8 cellular contexts compared by ENCODE assay signal in genomic region chr13:45416521-45417125, GRCh38. TPM values are rescaled to one million over a fixed set of nuclear protein-coding genes. Genes with fewer than 3 reads are reported as not detected.
A peak's percentile ranks its signal among the peaks of the same experiment; 100 is the strongest.
DNase-seq lines count a peak whose midpoint lies in the region; ATAC-seq and TF ChIP-seq lines count a peak whose summit lies in the region.

No MANE protein-coding gene starts in this region.

- no peaks in the 10 kb centered on the region for H3K27me3 Mint-ChIP-seq in mesothelial cell of epicardium (ENCODE audit: low read depth)

- H3K4me3 Mint-ChIP-seq in mesothelial cell of epicardium, result peak overlapping the region; percentile 92

- H3K27ac ChIP-seq in Karpas-422 (ENCODE audit: low read length), result no peak overlapping the region
- peak overlapping the region in 4 of 5 donors; percentile 85 to 96 (median 91) for H3K27ac ChIP-seq in adrenal gland

- H3K27ac Mint-ChIP-seq in mesothelial cell of epicardium, result peak overlapping the region; percentile 91

- no peaks in the 10 kb centered on the region; the same call in 1 of the 2 replicates for H4K20me1 ChIP-seq in Karpas-422 (ENCODE audit: insufficient read depth, low read depth, low read length)

- H2AFZ ChIP-seq in Karpas-422 (ENCODE audit: low read length), result no peak overlapping the region

- WGBS in adrenal gland, 4 donors, result 48 to 57% (median 54%) methylated on average over 10 of the region's 10 CpGs

- peak overlapping the region; percentile 83 for H3K4me2 ChIP-seq in Karpas-422 (ENCODE audit: low read depth, low read length, poor library complexity, severe bottlenecking)

- intact Hi-C loops in adrenal gland (cut with DNase I), result loop anchor here in 1 of 2 donors (10.0 kb wide), 1 partner anchor 48 kb away; the partner anchor contains the start of gene COG3

- no peaks in the 10 kb centered on the region for H3K79me2 ChIP-seq in Karpas-422 (ENCODE audit: low read length)

- DNase-seq in AG09309 (ENCODE audit: low read depth) (no peak), Karpas-422 (no peak), adrenal gland (no peak), mesothelial cell of epicardium (ENCODE audit: low spot score in 2 of 2, unreplicated experiment in 2 of 2) (no peak), AG20443 (ENCODE audit: low spot score) (no peak), HK-2 (ENCODE audit: unreplicated experiment) (no peak), GM10248 (ENCODE audit: extremely low spot score) (no peak)

- peaks cover 27% of the 10 kb centered on the region for H3K4me1 Mint-ChIP-seq in mesothelial cell of epicardium

- CTCF ChIA-PET in GM10248 (lab: Yijun Ruan, JAX), result interaction anchor here (1.0 to 4.2 kb wide), 8 partner anchors 10 to 370 kb away, joined by 3 to 14 read pairs (median 6); partner anchors contain the start of gene COG3

- no peak for TF ChIP-seq POLR2A in adrenal gland (IDR thresholded peaks at IDR 0.05)

- no peak for ATAC-seq in GM18873 (IDR thresholded peaks at IDR 0.05; ENCODE audit: low FRiP score, unreplicated experiment)

- H3K36me3 ChIP-seq in Karpas-422 (ENCODE audit: insufficient read depth, low read length) (no peaks in the 10 kb centered on the region), adrenal gland (replicated peaks in 1 of 2) (no peaks in the 10 kb centered on the region)

- no peaks in the 10 kb centered on the region for H3K9me3 ChIP-seq in Karpas-422 (ENCODE audit: low read length)
- no peaks in the 10 kb centered on the region for H3K9me3 ChIP-seq in adrenal gland (replicated peaks in 1 of 3)

- no peak overlapping the region for H3K9ac ChIP-seq in Karpas-422 (ENCODE audit: low read length)

- H3K36me3 Mint-ChIP-seq in mesothelial cell of epicardium, result no peaks in the 10 kb centered on the region

- peaks cover 22% of the 10 kb centered on the region for H3K4me1 ChIP-seq in Karpas-422 (ENCODE audit: low read length)
- H3K4me1 ChIP-seq in adrenal gland (replicated peaks in 1 of 2), result peaks cover 11 to 27% of the 10 kb centered on the region in 2 donors

- TF ChIP-seq CTCF in AG09309 (IDR thresholded peaks at IDR 0.05; ENCODE audit: control insufficient read depth, insufficient read depth, low read depth, low read length, missing control alignments) (no peak), adrenal gland (IDR thresholded peaks at IDR 0.05) (no peak), mesothelial cell of epicardium (IDR thresholded peaks at IDR 0.05; ENCODE audit: unreplicated experiment) (no peak), GM10248 (IDR thresholded peaks at IDR 0.05; ENCODE audit: control extremely low read depth, extremely low read depth, low read depth, missing control alignments) (no peak)

- no peaks in the 10 kb centered on the region for H3K9me3 Mint-ChIP-seq in mesothelial cell of epicardium

- POLR2A ChIA-PET in GM10248 (lab: Yijun Ruan, JAX), result no interaction called here

- no peaks in the 10 kb centered on the region for H3K27me3 ChIP-seq in Karpas-422 (ENCODE audit: low read length)
- H3K27me3 ChIP-seq in adrenal gland, result no peaks in the 10 kb centered on the region

- peak overlapping the region; percentile 72 for H3K4me3 ChIP-seq in AG09309 (ENCODE audit: control insufficient read depth, low read depth, low read length)
- peak overlapping the region; percentile 50 for H3K4me3 ChIP-seq in Karpas-422 (ENCODE audit: low read length)
- peak overlapping the region in 2 of 4 donors; percentile 57 to 63 for H3K4me3 ChIP-seq in adrenal gland

- H3K9me2 ChIP-seq in Karpas-422 (replicated peaks; ENCODE audit: insufficient read depth, low read length), result no peaks in the 10 kb centered on the region

RNA-seq across cellular contexts. Expression of gene SLC25A30, which starts 1.6 kb away (rescaled TPM):
- total RNA-seq in Karpas-422 (2014; rRNA removed; shearing (Covaris generic); ENCODE audit: low replicate concordance), result 0.04 TPM in 1 of 2 replicates, not detected in the other
- 10 to 100 TPM; 16.6 to 45.6 (median 19.0) TPM for total RNA-seq in adrenal gland
- polyA plus RNA-seq in adrenal gland, result 10 to 100 TPM in 1 of 3 donors, 1 to 10 TPM in 2; 3.4 to 34.7 (median 7.2) TPM
- 8.8 to 13.9 TPM (median 12.2 TPM) in 3 replicates for total RNA-seq in mesothelial cell of epicardium

RNA-seq across cellular contexts. Expression of gene COG3, which starts 48.1 kb away (rescaled TPM):
- 23.3 and 27.3 TPM in 2 replicates for total RNA-seq in Karpas-422 (2014; rRNA removed; shearing (Covaris generic); ENCODE audit: low replicate concordance)
- total RNA-seq in adrenal gland (10 to 100 TPM; 22.3 to 56.7 (median 34.0) TPM), mesothelial cell of epicardium (30.4 to 38.3 TPM (median 34.0 TPM) in 3 replicates)
- 10 to 100 TPM; 21.9 to 70.1 (median 32.7) TPM for polyA plus RNA-seq in adrenal gland
